17 cellular contexts compared by ENCODE assay signal in the genomic region with DNA sequence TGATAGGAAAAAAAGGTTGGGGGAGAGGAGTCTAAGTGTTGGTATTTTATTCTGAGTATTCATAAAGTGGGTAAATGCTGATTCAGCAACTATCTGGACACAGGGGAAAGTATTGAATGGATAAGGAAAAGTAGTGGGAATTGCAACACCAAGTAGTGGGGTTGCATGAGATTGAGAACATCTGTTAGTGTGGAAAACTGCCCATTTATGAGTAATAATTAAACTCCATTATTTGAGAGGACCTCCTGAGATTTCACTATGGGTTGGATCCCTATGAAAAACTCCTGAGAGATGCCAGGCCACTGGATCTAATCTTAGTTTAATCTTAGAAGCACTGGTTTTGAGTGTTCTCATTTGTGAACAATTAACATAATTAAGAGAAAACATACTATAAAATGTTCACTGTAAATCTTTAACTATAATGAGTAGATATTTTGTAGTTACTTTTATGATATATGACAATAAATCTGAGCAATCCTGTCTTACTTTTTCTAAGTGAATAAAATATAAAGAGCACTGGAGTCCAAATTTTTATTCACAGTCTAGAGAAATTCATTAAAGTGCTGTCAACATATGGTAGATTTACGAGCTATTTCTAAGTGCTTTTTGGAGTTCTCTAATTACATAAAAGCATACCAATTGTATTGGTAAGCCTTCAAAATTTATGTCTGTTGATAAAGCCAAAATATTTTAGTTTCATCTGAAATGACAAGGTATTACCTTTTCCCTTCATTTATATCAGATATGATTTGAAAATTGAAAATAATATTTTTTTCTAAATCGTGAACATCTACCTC.
DNase-seq lines count a peak whose midpoint lies in the region; ATAC-seq, FAIRE-seq and TF ChIP-seq lines count a peak whose summit lies in the region.
"Had no signal": no experiment of that assay in that cellular context is flagged by ENCODE, and none has a peak within 500 bp of the region (broad histone marks: within the 10 kb centered on the region; RNA-seq: fewer than 3 reads in every experiment).

No MANE protein-coding gene starts in this region.

- no peak overlapping the region for H2AK5ac ChIP-seq in IMR-90 (ENCODE audit: low read depth, low read length)

- dilution Hi-C loops in IMR-90 (cut with HindIII; ENCODE audit: low sequenced_read_pairs, unreplicated experiment), result no loop called here

- H2AK9ac ChIP-seq in IMR-90 (replicated peaks; ENCODE audit: low read depth, low read length, poor library complexity), result no peak overlapping the region

- H3K14ac ChIP-seq in IMR-90 (replicated peaks; ENCODE audit: low read depth, low read length), result no peak overlapping the region

- CTCF ChIA-PET in IMR-90 (lab: Yijun Ruan, JAX), result no interaction called here

- TF ChIP-seq POLR2A in IMR-90 (IDR thresholded peaks at IDR 0.05; ENCODE audit: low read depth, low read length), result no peak

- no peak overlapping the region for H2AFZ ChIP-seq in IMR-90 (replicated peaks; ENCODE audit: low read length, poor library complexity)
- H2AFZ ChIP-seq: hepatocyte, parathyroid adenoma had no signal

- H3K79me1 ChIP-seq in IMR-90 (ENCODE audit: low read depth in 1 of 2, low read length in 2 of 2), result no peaks in the 10 kb centered on the region

- no peak overlapping the region for H2BK20ac ChIP-seq in IMR-90 (ENCODE audit: low read depth, low read length)

- peak; percentile 33 for FAIRE-seq in colon (lab: Jason Lieb, UNC)

- ATAC-seq in IMR-90 (ENCODE audit: low read depth) (peak; percentile 59), lung (ENCODE audit: insufficient read depth, low FRiP score) (peak; percentile 27), GM21423 (IDR thresholded peaks at IDR 0.05; ENCODE audit: unreplicated experiment) (no peak), GM18520 (IDR thresholded peaks at IDR 0.05; ENCODE audit: unreplicated experiment) (no peak), HG02852 (IDR thresholded peaks at IDR 0.05; ENCODE audit: unreplicated experiment) (no peak)
- ATAC-seq: stimulated activated memory B cell treated with anti-CD40 and anti-IgM and Interleukin-4, amounts not matched to agents 10 μg/mL and 1 μg/mL and 100 μg/mL, for 72 hours had no signal

- no TSS peak for BruUV-seq in IMR-90 (replicated peaks; lab: Mats Ljungman, UMichigan)

- H3K27ac ChIP-seq in IMR-90 (ENCODE audit: insufficient read depth, low read length) (no peak overlapping the region), lung (ENCODE audit: low read depth in 1 of 2, low read length in 1 of 2) (no peak overlapping the region)
- H3K27ac ChIP-seq: hepatocyte, parathyroid adenoma had no signal

- H3K18ac ChIP-seq in IMR-90 (ENCODE audit: low read depth, low read length), result no peak overlapping the region

- H3K9me3 ChIP-seq in IMR-90 (ENCODE audit: control insufficient read depth, insufficient read depth, low read length) (peaks cover 4% of the 10 kb centered on the region; the same call in 1 of the 2 replicates), lung (ENCODE audit: control insufficient read depth in 2 of 2, insufficient read depth in 1 of 2, low read length in 1 of 2) (peaks cover 3 to 7% of the 10 kb centered on the region in 2 donors)

- intact Hi-C loops in IMR-90 (cut with micrococcal nuclease), result no loop called here

- H2BK15ac ChIP-seq in IMR-90 (ENCODE audit: low read depth, low read length), result no peak overlapping the region

- H4K8ac ChIP-seq in IMR-90 (ENCODE audit: low read depth in 2 of 2, low read length in 2 of 2), result no peak overlapping the region

- H2BK120ac ChIP-seq in IMR-90 (ENCODE audit: low read depth, low read length), result no peak overlapping the region

- WGBS in IMR-90 (ENCODE audit: extremely low coverage in 2 of 2, insufficient read length in 1 of 2), 2 experiments, result no CpG with 5 or more reads among the region's 2 CpGs
- 90 to 99% methylated on average over 2 of the region's 2 CpGs for WGBS in lung, 2 donors

- no peak overlapping the region for H4K5ac ChIP-seq in IMR-90 (ENCODE audit: low read depth, low read length)

- in situ Hi-C loops in IMR-90 (cut with MboI; ENCODE audit: low sequenced_read_pairs), result no loop called here

- no peak overlapping the region for H3K4ac ChIP-seq in IMR-90 (ENCODE audit: low read depth, low read length)

- H4K91ac ChIP-seq in IMR-90 (ENCODE audit: insufficient read depth, low read depth, low read length), result no peak overlapping the region

- H2BK5ac ChIP-seq in IMR-90 (ENCODE audit: low read depth, low read length, poor library complexity, severe bottlenecking), result peak overlapping the region; percentile 41

- peaks cover 3% of the 10 kb centered on the region; the same call in 1 of the 2 replicates for H3K9me1 ChIP-seq in IMR-90 (ENCODE audit: insufficient read depth, low read length)

- H3K4me2 ChIP-seq in IMR-90 (ENCODE audit: low read depth, low read length), result no peak overlapping the region; the same call in 1 of the 2 replicates
- H3K4me2 ChIP-seq: hepatocyte had no signal

- no peak overlapping the region for H3K9ac ChIP-seq in IMR-90 (ENCODE audit: low read depth, low read length)
- H3K9ac ChIP-seq: parathyroid adenoma had no signal

- H3K23ac ChIP-seq in IMR-90 (ENCODE audit: low read depth, low read length), result no peak overlapping the region

- peak; percentile 23 for DNase-seq in AG08396 (ENCODE audit: low spot score)
- DNase-seq in IMR-90, result peak; percentile 88
- DNase-seq in lung (ENCODE audit: low spot score), result no peak
- DNase-seq in NCI-H2196 (lab: John Stamatoyannopoulos, UW; ENCODE audit: unreplicated experiment), result no peak
- DNase-seq: activated CD8-positive, alpha-beta memory T cell treated with anti-CD3 and anti-CD28 coated beads, Interleukin-2, amount 50 U/mL, for 4 hours; activated naive CD8-positive, alpha-beta T cell treated with anti-CD3 and anti-CD28 coated beads for 36 hours; CD8-positive, alpha-beta memory T cell; mammary epithelial cell; NCI-H510A treated with DMSO at 0.1 percent for 48 hours; SIG-M5 had no signal

- H3K36me3 ChIP-seq in IMR-90 (ENCODE audit: control insufficient read depth, insufficient read depth, low read length), result 0 out of 2 replicates have a peak, but pooled peaks cover 1% of the 10 kb centered on the region
- peaks cover 0 to 4% of the 10 kb centered on the region in 2 donors for H3K36me3 ChIP-seq in lung (ENCODE audit: control insufficient read depth in 2 of 2, insufficient read depth in 2 of 2, low read length in 2 of 2)

- H3K4me3 ChIP-seq in IMR-90 (ENCODE audit: insufficient read depth, low read depth, low read length), result no peak overlapping the region
- no peak overlapping the region for H3K4me3 ChIP-seq in lung
- H3K4me3 ChIP-seq: hepatocyte had no signal

- no peak for TF ChIP-seq RAD21 in IMR-90 (IDR thresholded peaks at IDR 0.05; ENCODE audit: low read length)

- no peak overlapping the region for H3K56ac ChIP-seq in IMR-90 (ENCODE audit: extremely low read depth, insufficient read depth, low read length)

- H3K4me1 ChIP-seq in IMR-90 (ENCODE audit: control insufficient read depth, insufficient read depth, low read length) (no peaks in the 10 kb centered on the region; the same call in 1 of the 2 replicates), lung (ENCODE audit: control insufficient read depth in 2 of 2, insufficient read depth in 2 of 2, low read length in 2 of 2) (no peaks in the 10 kb centered on the region)
- H3K4me1 ChIP-seq: parathyroid adenoma had no signal

- no peaks in the 10 kb centered on the region for H4K20me1 ChIP-seq in IMR-90 (ENCODE audit: insufficient read depth, low read length)

- POLR2A ChIA-PET in IMR-90 (lab: Charles Lee; ENCODE audit: unreplicated experiment), result no interaction called here

- TF ChIP-seq CTCF in IMR-90 (conservative IDR thresholded peaks at IDR 0.05; ENCODE audit: low read depth, low read length) (no peak), lung (IDR thresholded peaks at IDR 0.05; ENCODE audit: control extremely low read depth, extremely low read depth) (no peak)

- H3K27me3 ChIP-seq in IMR-90 (ENCODE audit: control insufficient read depth, insufficient read depth, low read length), result no peaks in the 10 kb centered on the region
- no peaks in the 10 kb centered on the region for H3K27me3 ChIP-seq in lung (ENCODE audit: control insufficient read depth, insufficient read depth)
- H3K27me3 ChIP-seq: hepatocyte had no signal

TF ChIP-seq in IMR-90, 13 proteins besides CTCF, POLR2A, EP300 and RAD21:
- no peak for TF ChIP-seq RFX5 (IDR thresholded peaks at IDR 0.05; ENCODE audit: low read depth, low read length)
- peak; percentile 96 for TF ChIP-seq CEBPB (IDR thresholded peaks at IDR 0.05; ENCODE audit: low read depth, low read length)
- TF ChIP-seq FOS (IDR thresholded peaks at IDR 0.05; ENCODE audit: low read depth, low read length), result no peak
- TF ChIP-seq MAFK (IDR thresholded peaks at IDR 0.05; ENCODE audit: low read depth, low read length), result peak; percentile 100

Comparison
In these comparisons a context has a peak if more than half of its experiments do, and no peak if none do; other contexts are left out.
1. DNase-seq: peak in AG08396 (single experiment) and IMR-90 (single experiment); none in lung (single experiment) and NCI-H2196 (single experiment).
2. ATAC-seq: peak in IMR-90 (single experiment) and lung (single experiment); none in GM21423 (single experiment), GM18520 (single experiment) and HG02852 (single experiment).